8 cellular contexts compared by ENCODE assay signal in the genomic region with DNA sequence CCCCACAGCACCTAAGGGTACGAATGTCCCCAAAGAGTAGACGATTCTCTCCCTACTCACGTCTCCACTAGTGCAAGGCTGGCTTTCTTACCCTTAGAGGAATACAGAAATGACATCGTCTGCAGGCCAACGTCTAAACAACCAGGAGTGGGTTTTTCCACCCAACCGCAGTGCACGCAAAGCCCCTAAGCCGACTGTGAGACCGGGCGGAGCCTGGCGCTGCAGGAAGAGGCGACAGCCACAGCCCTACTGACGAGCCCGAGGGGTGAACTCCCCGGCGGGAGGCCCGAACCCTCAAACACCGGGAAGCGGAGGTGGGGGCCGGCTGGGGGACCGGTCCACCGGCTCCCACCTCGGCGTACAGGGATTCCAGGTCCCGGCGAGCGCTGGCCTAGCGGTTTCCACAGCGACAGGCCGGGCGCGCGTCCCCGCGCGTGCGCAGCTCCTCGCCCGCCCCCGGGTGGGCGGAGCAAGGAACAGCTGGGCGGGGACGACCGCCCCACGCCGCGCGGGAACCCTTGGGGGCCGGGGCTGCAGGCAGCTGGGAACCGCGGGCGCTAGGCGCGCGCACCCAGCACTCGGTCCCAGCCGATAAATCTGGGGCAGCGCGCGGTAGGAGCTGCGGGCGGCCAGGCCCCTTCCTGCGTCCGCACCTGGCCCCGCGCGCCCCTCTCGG. TPM values are rescaled to one million over a fixed set of nuclear protein-coding genes. Genes with fewer than 3 reads are reported as not detected.
DNase-seq lines count a peak whose midpoint lies in the region; ATAC-seq and TF ChIP-seq lines count a peak whose summit lies in the region.

A gene with protein sequence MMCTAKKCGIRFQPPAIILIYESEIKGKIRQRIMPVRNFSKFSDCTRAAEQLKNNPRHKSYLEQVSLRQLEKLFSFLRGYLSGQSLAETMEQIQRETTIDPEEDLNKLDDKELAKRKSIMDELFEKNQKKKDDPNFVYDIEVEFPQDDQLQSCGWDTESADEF (minus strand): TSS at position 413 of the 676 bp plus-strand sequence. CDS start 3,593 bp downstream, outside the sequence.
Gene PIGX, plus strand, starts transcription at position 540 of the 676 bp plus-strand sequence.

- H3K9ac ChIP-seq in duodenal mucosa (ENCODE audit: low read depth in 1 of 2, low read length in 2 of 2) = peak within 1 kb of the TSS; percentile 79 to 80

- H3K9me3 ChIP-seq in duodenal mucosa (ENCODE audit: control insufficient read depth in 1 of 2, low read length in 2 of 2) (no peaks in the 10 kb centered on the region), lung (ENCODE audit: control insufficient read depth in 2 of 2, insufficient read depth in 1 of 2, low read length in 1 of 2) (no peaks in the 10 kb centered on the region)

- H3K27me3 ChIP-seq in duodenal mucosa (ENCODE audit: control insufficient read depth in 1 of 2, insufficient read depth in 2 of 2, low read length in 2 of 2) (no peaks in the 10 kb centered on the region), lung (ENCODE audit: control insufficient read depth, insufficient read depth) (no peaks in the 10 kb centered on the region)

- H3K36me3 ChIP-seq in duodenal mucosa (ENCODE audit: control insufficient read depth in 1 of 2, insufficient read depth in 2 of 2, low read length in 2 of 2) (no peaks in the 10 kb centered on the region), lung (ENCODE audit: control insufficient read depth in 2 of 2, insufficient read depth in 2 of 2, low read length in 2 of 2) (no peaks in the 10 kb centered on the region)

- no peak for TF ChIP-seq CTCF in lung (IDR thresholded peaks at IDR 0.05; ENCODE audit: control extremely low read depth, extremely low read depth)

- H3K9me3 Mint-ChIP-seq in activated CD4-positive, alpha-beta memory T cell treated with anti-CD3 and anti-CD28 coated beads for 36 hours = no peaks in the 10 kb centered on the region

- H3K27ac Mint-ChIP-seq in activated CD4-positive, alpha-beta memory T cell treated with anti-CD3 and anti-CD28 coated beads for 36 hours = peak within 1 kb of the TSS; percentile 94

- intact Hi-C loops in activated CD4-positive, alpha-beta memory T cell treated with anti-CD3 and anti-CD28 coated beads for 36 hours (cut with micrococcal nuclease) = loop anchor here (1.0 to 2.0 kb wide), 5 partner anchors 15 to 230 kb away; partner anchors contain the start of gene NCBP2

- POLR2A ChIA-PET in activated CD4-positive, alpha-beta memory T cell treated with anti-CD3 and anti-CD28 coated beads for 36 hours (lab: Charles Lee) = interaction anchor here (0.6 to 2.4 kb wide), 9 partner anchors 14 to 258 kb away, joined by 3 to 28 read pairs (median 3); partner anchors contain the start of genes NCBP2, NRROS and PAK2

- DNase-seq in CD1c-positive myeloid dendritic cell (ENCODE audit: extremely low spot score) (peak; percentile 95), NCI-H748 (lab: John Stamatoyannopoulos, UW; ENCODE audit: unreplicated experiment) (peak; percentile 79), lung (ENCODE audit: low spot score) (peak; percentile 85)
- DNase-seq in activated CD4-positive, alpha-beta memory T cell treated with anti-CD3 and anti-CD28 coated beads for 36 hours = peak; percentile 95
- peak; percentile 74 to 86 (median 81) for DNase-seq in stimulated activated CD4-positive, alpha-beta T cell treated with anti-CD3 and anti-CD28 coated beads, TNF-alpha, amount 100 ng/mL, for 24 hours (ENCODE audit: low read depth in 3 of 3)

- H3K4me1 ChIP-seq in duodenal mucosa (ENCODE audit: control insufficient read depth in 1 of 2, insufficient read depth in 2 of 2, low read length in 2 of 2) (peaks cover 13% of the 10 kb centered on the region in 2 donors), lung (ENCODE audit: control insufficient read depth in 2 of 2, insufficient read depth in 2 of 2, low read length in 2 of 2) (peaks cover 0 to 1% of the 10 kb centered on the region in 2 donors)

- H3K36me3 Mint-ChIP-seq in activated CD4-positive, alpha-beta memory T cell treated with anti-CD3 and anti-CD28 coated beads for 36 hours = peaks cover 4% of the 10 kb centered on the region

- H3K27me3 Mint-ChIP-seq in activated CD4-positive, alpha-beta memory T cell treated with anti-CD3 and anti-CD28 coated beads for 36 hours = no peaks in the 10 kb centered on the region

- peak within 1 kb of the TSS; percentile 88 to 95 for H3K4me3 ChIP-seq in duodenal mucosa (ENCODE audit: low read depth in 1 of 2, low read length in 2 of 2)
- H3K4me3 ChIP-seq in lung = peak within 1 kb of the TSS; percentile 87

- WGBS in lung, 2 donors = 0 to 1% methylated on average over 42 to 68 of the region's 68 CpGs

- peak; percentile 72 for ATAC-seq in GM19395 (IDR thresholded peaks at IDR 0.05; ENCODE audit: unreplicated experiment)
- peak; percentile 77 for ATAC-seq in HG03521 (IDR thresholded peaks at IDR 0.05; ENCODE audit: unreplicated experiment)
- peak; percentile 97 for ATAC-seq in lung (ENCODE audit: insufficient read depth, low FRiP score)

- peaks cover 27% of the 10 kb centered on the region for H3K4me1 Mint-ChIP-seq in activated CD4-positive, alpha-beta memory T cell treated with anti-CD3 and anti-CD28 coated beads for 36 hours (ENCODE audit: low read depth)

- CTCF ChIA-PET in activated CD4-positive, alpha-beta memory T cell treated with anti-CD3 and anti-CD28 coated beads for 36 hours (lab: Charles Lee) = interaction anchor here (0.7 to 1.6 kb wide), 3 partner anchors 61 to 183 kb away, joined by 3 to 6 read pairs (median 3); no protein-coding TSS in a partner anchor

- H3K27ac ChIP-seq in duodenal mucosa (ENCODE audit: low read depth, low read length) (peak within 1 kb of the TSS; percentile 80), lung (ENCODE audit: low read depth in 1 of 2, low read length in 1 of 2) (peak within 1 kb of the TSS; percentile 92 to 96)

- H3K4me3 Mint-ChIP-seq in activated CD4-positive, alpha-beta memory T cell treated with anti-CD3 and anti-CD28 coated beads for 36 hours = peak within 1 kb of the TSS; percentile 81

RNA-seq across cellular contexts. Expression of the first gene that starts in this region (rescaled TPM):
- 1 to 10 TPM; 6.5 to 6.6 TPM for total RNA-seq in activated CD4-positive, alpha-beta memory T cell treated with anti-CD3 and anti-CD28 coated beads for 36 hours
- 1 to 10 TPM; 3.1 to 4.3 TPM for total RNA-seq in lung
- polyA plus RNA-seq in lung = 1 to 10 TPM in 1 of 2 donors, under 1 TPM in 1; 0.93 to 1.7 TPM

RNA-seq across cellular contexts. Expression of gene PIGX, which starts in this region (rescaled TPM):
- 10 to 100 TPM; 47.5 to 49.2 TPM for total RNA-seq in activated CD4-positive, alpha-beta memory T cell treated with anti-CD3 and anti-CD28 coated beads for 36 hours
- 10 to 100 TPM; 20.3 to 20.4 TPM for total RNA-seq in lung
- 10 to 100 TPM in 1 of 2 donors, 1 to 10 TPM in 1; 8.4 to 10.7 TPM for polyA plus RNA-seq in lung

Comparison
In these comparisons a context has a peak if more than half of its experiments do, and no peak if none do; other contexts are left out.
1. Peak in every context shown above with its lines: DNase-seq, ATAC-seq, H3K4me3 ChIP-seq and H3K27ac ChIP-seq.